13 cellular contexts compared by ENCODE assay signal in the genomic region with DNA sequence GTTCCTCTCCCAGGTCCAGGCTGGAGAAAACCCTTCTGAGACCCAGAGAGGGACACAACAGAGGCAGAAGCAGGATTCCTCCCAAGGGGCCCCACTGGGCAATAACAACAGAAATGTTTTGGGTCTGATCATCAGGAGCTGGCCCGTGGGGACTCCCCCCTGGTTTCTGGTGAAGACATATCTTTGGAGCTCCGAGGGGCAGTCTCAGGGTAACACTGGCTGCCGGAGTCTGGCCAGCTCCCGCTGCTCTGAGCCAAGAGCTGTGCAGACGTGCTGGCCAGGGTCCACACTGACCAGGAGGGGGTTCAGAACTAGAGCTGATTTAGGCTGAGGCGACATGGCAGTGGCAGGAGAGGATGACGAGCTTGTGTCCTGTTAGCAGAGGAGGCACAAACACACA. TPM values are rescaled to one million over a fixed set of nuclear protein-coding genes. Genes with fewer than 3 reads are reported as not detected.
DNase-seq lines count a peak whose midpoint lies in the region; ATAC-seq and TF ChIP-seq lines count a peak whose summit lies in the region.
"Had no signal": no experiment of that assay in that cellular context is flagged by ENCODE, and none has a peak within 500 bp of the region (broad histone marks: within the 10 kb centered on the region; RNA-seq: fewer than 3 reads in every experiment).

No MANE protein-coding gene starts in this region.

- peaks cover 51% of the 10 kb centered on the region for H3K4me1 Mint-ChIP-seq in activated CD4-positive, alpha-beta T cell treated with anti-CD3 and anti-CD28 coated beads, Interleukin-2, amount 10 ng/mL, durations not matched to agents 7 days and 5 days
- H3K4me1 Mint-ChIP-seq in endothelial cell (ENCODE audit: unreplicated experiment): peaks cover 77% of the 10 kb centered on the region
- H3K4me1 Mint-ChIP-seq in naive thymus-derived CD4-positive, alpha-beta T cell: peaks cover 27 to 51% (median 36%) of the 10 kb centered on the region in 7 donors
- H3K4me1 Mint-ChIP-seq in stimulated activated memory B cell treated with anti-CD40 and anti-IgM and Interleukin-4, amounts not matched to agents 10 μg/mL and 1 μg/mL and 100 μg/mL, for 72 hours: peaks cover 30% of the 10 kb centered on the region

- 22 to 32% methylated on average over 6 to 7 of the region's 7 CpGs for WGBS in tibial nerve, 2 donors

- no peaks in the 10 kb centered on the region for H3K27me3 Mint-ChIP-seq in activated CD4-positive, alpha-beta T cell treated with anti-CD3 and anti-CD28 coated beads, Interleukin-2, amount 10 ng/mL, durations not matched to agents 7 days and 5 days
- H3K27me3 Mint-ChIP-seq in endothelial cell (ENCODE audit: unreplicated experiment): peaks cover 12% of the 10 kb centered on the region
- no peaks in the 10 kb centered on the region for H3K27me3 Mint-ChIP-seq in naive thymus-derived CD4-positive, alpha-beta T cell
- no peaks in the 10 kb centered on the region for H3K27me3 Mint-ChIP-seq in stimulated activated memory B cell treated with anti-CD40 and anti-IgM and Interleukin-4, amounts not matched to agents 10 μg/mL and 1 μg/mL and 100 μg/mL, for 72 hours
- H3K27me3 Mint-ChIP-seq: activated naive CD8-positive, alpha-beta T cell treated with anti-CD3 and anti-CD28 coated beads, Interleukin-2, amount 10 ng/mL, durations not matched to agents 7 days and 5 days; type B pancreatic cell had no signal

- no peak overlapping the region for H3K27ac ChIP-seq in naive thymus-derived CD4-positive, alpha-beta T cell (ENCODE audit: low read depth, low read length)
- peak overlapping the region; percentile 4 to 88 (median 69) for H3K27ac ChIP-seq in tibial nerve

- H3K4me1 ChIP-seq in naive thymus-derived CD4-positive, alpha-beta T cell (ENCODE audit: control insufficient read depth in 2 of 2, insufficient read depth in 2 of 2, low read length in 2 of 2): peaks cover 34 to 37% of the 10 kb centered on the region in 2 donors
- peaks cover 0 to 82% (median 47%) of the 10 kb centered on the region in 4 donors for H3K4me1 ChIP-seq in tibial nerve

- POLR2A ChIA-PET in activated CD4-positive, alpha-beta T cell treated with anti-CD3 and anti-CD28 coated beads, Interleukin-2, amount 10 ng/mL, durations not matched to agents 7 days and 5 days (lab: Charles Lee): no interaction called here
- POLR2A ChIA-PET in naive thymus-derived CD4-positive, alpha-beta T cell (lab: Charles Lee): interaction anchor here (5.4 kb wide), 1 partner anchor 16 kb away, joined by 56 read pairs; the partner anchor contains the start of gene ECE1
- POLR2A ChIA-PET in GM10248 (lab: Yijun Ruan, JAX): no interaction called here

- no peaks in the 10 kb centered on the region for H3K27me3 ChIP-seq in naive thymus-derived CD4-positive, alpha-beta T cell (ENCODE audit: control insufficient read depth in 2 of 2, insufficient read depth in 2 of 2, low read length in 2 of 2)
- H3K27me3 ChIP-seq in tibial nerve: no peaks in the 10 kb centered on the region

- H3K9me3 Mint-ChIP-seq in activated CD4-positive, alpha-beta T cell treated with anti-CD3 and anti-CD28 coated beads, Interleukin-2, amount 10 ng/mL, durations not matched to agents 7 days and 5 days: no peaks in the 10 kb centered on the region
- H3K9me3 Mint-ChIP-seq in endothelial cell (ENCODE audit: unreplicated experiment): no peaks in the 10 kb centered on the region
- H3K9me3 Mint-ChIP-seq in naive thymus-derived CD4-positive, alpha-beta T cell: peaks cover 0 to 2% (median 0%) of the 10 kb centered on the region in 11 donors
- H3K9me3 Mint-ChIP-seq in stimulated activated memory B cell treated with anti-CD40 and anti-IgM and Interleukin-4, amounts not matched to agents 10 μg/mL and 1 μg/mL and 100 μg/mL, for 72 hours: no peaks in the 10 kb centered on the region
- H3K9me3 Mint-ChIP-seq: activated naive CD8-positive, alpha-beta T cell treated with anti-CD3 and anti-CD28 coated beads, Interleukin-2, amount 10 ng/mL, durations not matched to agents 7 days and 5 days; type B pancreatic cell had no signal

- TF ChIP-seq POLR2A in tibial nerve (IDR thresholded peaks at IDR 0.05): no peak

- TF ChIP-seq EP300 in tibial nerve (IDR thresholded peaks at IDR 0.05): no peak

- H3K36me3 Mint-ChIP-seq in activated CD4-positive, alpha-beta T cell treated with anti-CD3 and anti-CD28 coated beads, Interleukin-2, amount 10 ng/mL, durations not matched to agents 7 days and 5 days (ENCODE audit: low read depth): peaks cover 36% of the 10 kb centered on the region
- peaks cover 16% of the 10 kb centered on the region for H3K36me3 Mint-ChIP-seq in endothelial cell (ENCODE audit: low read depth, unreplicated experiment)
- H3K36me3 Mint-ChIP-seq in naive thymus-derived CD4-positive, alpha-beta T cell: peaks cover 4 to 28% (median 19%) of the 10 kb centered on the region in 5 donors
- peaks cover 56% of the 10 kb centered on the region for H3K36me3 Mint-ChIP-seq in stimulated activated memory B cell treated with anti-CD40 and anti-IgM and Interleukin-4, amounts not matched to agents 10 μg/mL and 1 μg/mL and 100 μg/mL, for 72 hours

- H3K4me3 ChIP-seq in naive thymus-derived CD4-positive, alpha-beta T cell (ENCODE audit: low read length): no peak overlapping the region
- peak overlapping the region in 1 of 4 donors; percentile 16 for H3K4me3 ChIP-seq in tibial nerve

- no peak for DNase-seq in activated CD4-positive, alpha-beta T cell treated with anti-CD3 and anti-CD28 coated beads, Interleukin-2, amount 10 ng/mL, durations not matched to agents 7 days and 5 days
- no peak for DNase-seq in activated CD4-positive, alpha-beta T cell treated with anti-CD3 and anti-CD28 coated beads for 48 hours
- DNase-seq in endothelial cell (ENCODE audit: low spot score): no peak
- no peak for DNase-seq in naive thymus-derived CD4-positive, alpha-beta T cell
- DNase-seq in tibial nerve (ENCODE audit: low spot score in 2 of 2): no peak
- no peak for DNase-seq in GM10248 (ENCODE audit: extremely low spot score)
- DNase-seq in NCI-H748 (lab: John Stamatoyannopoulos, UW; ENCODE audit: unreplicated experiment): no peak
- DNase-seq: ACHN; activated naive CD8-positive, alpha-beta T cell treated with anti-CD3 and anti-CD28 coated beads, Interleukin-2, amount 10 ng/mL, durations not matched to agents 7 days and 5 days; DND-41; NCI-H1436 treated with DMSO at 0.1 percent for 48 hours had no signal

- H3K4me3 Mint-ChIP-seq in activated CD4-positive, alpha-beta T cell treated with anti-CD3 and anti-CD28 coated beads, Interleukin-2, amount 10 ng/mL, durations not matched to agents 7 days and 5 days: no peak overlapping the region
- H3K4me3 Mint-ChIP-seq in endothelial cell (ENCODE audit: unreplicated experiment): peak overlapping the region; percentile 82
- no peak overlapping the region for H3K4me3 Mint-ChIP-seq in naive thymus-derived CD4-positive, alpha-beta T cell
- H3K4me3 Mint-ChIP-seq in stimulated activated memory B cell treated with anti-CD40 and anti-IgM and Interleukin-4, amounts not matched to agents 10 μg/mL and 1 μg/mL and 100 μg/mL, for 72 hours: no peak overlapping the region
- H3K4me3 Mint-ChIP-seq: activated naive CD8-positive, alpha-beta T cell treated with anti-CD3 and anti-CD28 coated beads, Interleukin-2, amount 10 ng/mL, durations not matched to agents 7 days and 5 days; type B pancreatic cell had no signal

- H3K36me3 ChIP-seq in naive thymus-derived CD4-positive, alpha-beta T cell (ENCODE audit: control insufficient read depth in 2 of 3, insufficient read depth in 3 of 3, low read length in 3 of 3): peaks cover 0 to 45% (median 4%) of the 10 kb centered on the region in 3 experiments
- H3K36me3 ChIP-seq in tibial nerve: peaks cover 0 to 8% (median under 1%) of the 10 kb centered on the region in 3 donors

- CTCF ChIA-PET in activated CD4-positive, alpha-beta T cell treated with anti-CD3 and anti-CD28 coated beads, Interleukin-2, amount 10 ng/mL, durations not matched to agents 7 days and 5 days (lab: Charles Lee): interaction anchor here (1.3 kb wide), 1 partner anchor 91 kb away, joined by 3 read pairs; no protein-coding TSS in a partner anchor
- CTCF ChIA-PET in naive thymus-derived CD4-positive, alpha-beta T cell (lab: Charles Lee): interaction anchor here (0.9 to 1.2 kb wide), 2 partner anchors 16 to 21 kb away, joined by 3 read pairs; no protein-coding TSS in a partner anchor
- CTCF ChIA-PET in GM10248 (lab: Yijun Ruan, JAX): no interaction called here

- no peak for ATAC-seq in naive thymus-derived CD4-positive, alpha-beta T cell
- ATAC-seq in stimulated activated memory B cell treated with anti-CD40 and anti-IgM and Interleukin-4, amounts not matched to agents 10 μg/mL and 1 μg/mL and 100 μg/mL, for 72 hours: no peak

- intact Hi-C loops in naive thymus-derived CD4-positive, alpha-beta T cell (cut with micrococcal nuclease): no loop called here

- TF ChIP-seq CTCF in endothelial cell (IDR thresholded peaks at IDR 0.05; ENCODE audit: unreplicated experiment) (no peak), tibial nerve (IDR thresholded peaks at IDR 0.05) (no peak), GM10248 (IDR thresholded peaks at IDR 0.05; ENCODE audit: control extremely low read depth, extremely low read depth, low read depth, missing control alignments) (no peak)

- H3K27ac Mint-ChIP-seq in activated CD4-positive, alpha-beta T cell treated with anti-CD3 and anti-CD28 coated beads, Interleukin-2, amount 10 ng/mL, durations not matched to agents 7 days and 5 days: peak overlapping the region; percentile 50
- H3K27ac Mint-ChIP-seq in endothelial cell (ENCODE audit: unreplicated experiment): peak overlapping the region; percentile 93
- H3K27ac Mint-ChIP-seq in naive thymus-derived CD4-positive, alpha-beta T cell: peak overlapping the region in 8 of 9 donors; percentile 23 to 99 (median 60)
- no peak overlapping the region for H3K27ac Mint-ChIP-seq in stimulated activated memory B cell treated with anti-CD40 and anti-IgM and Interleukin-4, amounts not matched to agents 10 μg/mL and 1 μg/mL and 100 μg/mL, for 72 hours
- H3K27ac Mint-ChIP-seq: activated naive CD8-positive, alpha-beta T cell treated with anti-CD3 and anti-CD28 coated beads, Interleukin-2, amount 10 ng/mL, durations not matched to agents 7 days and 5 days; type B pancreatic cell had no signal

- H3K9me3 ChIP-seq in naive thymus-derived CD4-positive, alpha-beta T cell (ENCODE audit: control insufficient read depth in 2 of 3, low read length in 3 of 3): no peaks in the 10 kb centered on the region
- H3K9me3 ChIP-seq in tibial nerve: no peaks in the 10 kb centered on the region

RNA-seq across cellular contexts. Expression of gene ECE1, which starts 13.1 kb away (rescaled TPM):
- total RNA-seq in activated CD4-positive, alpha-beta T cell treated with anti-CD3 and anti-CD28 coated beads, Interleukin-2, amount 10 ng/mL, durations not matched to agents 7 days and 5 days: 100 to 1,000 TPM; 101 to 107 TPM
- 328 TPM for total RNA-seq in endothelial cell (ENCODE audit: unreplicated experiment)
- total RNA-seq in naive thymus-derived CD4-positive, alpha-beta T cell: 10 to 100 TPM; 63.3 to 97.4 (median 72.2) TPM
- polyA plus RNA-seq in naive thymus-derived CD4-positive, alpha-beta T cell: 10 to 100 TPM; 21.3 to 50.4 TPM
- 100 to 1,000 TPM in 2 of 4 donors, 10 to 100 TPM in 2; 84.1 to 128 (median 110) TPM for total RNA-seq in tibial nerve
